1 cellular context compared by ENCODE assay signal in genomic region chr14:101131451-101131916, GRCh38.
TF ChIP-seq lines count a peak whose summit lies in the region.

No MANE protein-coding gene starts in this region.

TF ChIP-seq in H1, 55 proteins besides CTCF, POLR2A, EP300 and RAD21 (continued from another document):
- TF ChIP-seq TAF7 (optimal IDR thresholded peaks at IDR 0.05; ENCODE audit: borderline replicate concordance, low read depth, low read length) (no peak), FOSL1 (IDR thresholded peaks at IDR 0.05; ENCODE audit: insufficient read depth, low read depth, low read length) (no peak)
